In genomic region chr2:238288650-238289573, GRCh38 we compare ENCODE assay signal across 8 cellular contexts. TPM values are rescaled to one million over a fixed set of nuclear protein-coding genes. Genes with fewer than 3 reads are reported as not detected.
DNase-seq lines count a peak whose midpoint lies in the region; ATAC-seq and TF ChIP-seq lines count a peak whose summit lies in the region.

No MANE protein-coding gene starts in this region.

- H3K27ac Mint-ChIP-seq in GM23338 = peak overlapping the region; percentile 36; the same call in 1 of the 2 replicates
- H3K27ac Mint-ChIP-seq in activated T-helper 2 cell treated with anti-CD3 and anti-CD28 coated beads, Interferon-gamma antibody, Interleukin-2, Interleukin-4, amounts not matched to agents 10 μg/mL and 5 μg/mL and 100 μg/mL, durations not matched to agents 14 hours and 24 hours and 36 hours = peak overlapping the region; percentile 94
- peak overlapping the region; percentile 61 to 96 (median 92) for H3K27ac Mint-ChIP-seq in nephron
- peak overlapping the region; percentile 88 for H3K27ac Mint-ChIP-seq in stimulated activated naive CD8-positive, alpha-beta T cell treated with anti-CD3 and anti-CD28 coated beads, Interleukin-15, Interleukin-2, amounts not matched to agents 100 ng/mL and 50 ng/mL, for 24 hours

- H3K27ac ChIP-seq in GM23338 (ENCODE audit: low read depth) = 0 out of 2 replicates have a peak overlapping the region, but pooled peaks have one; percentile 9

- peaks cover 4% of the 10 kb centered on the region; the same call in 1 of the 2 replicates for H3F3A ChIP-seq in GM23338 (replicated peaks; ENCODE audit: low read depth)

- H3K4me2 ChIP-seq in GM23338 = peak overlapping the region; percentile 98

- H3K36me3 Mint-ChIP-seq in GM23338 (ENCODE audit: low read depth) = no peaks in the 10 kb centered on the region; the same call in 2 of the 3 replicates
- no peaks in the 10 kb centered on the region for H3K36me3 Mint-ChIP-seq in activated T-helper 2 cell treated with anti-CD3 and anti-CD28 coated beads, Interferon-gamma antibody, Interleukin-2, Interleukin-4, amounts not matched to agents 10 μg/mL and 5 μg/mL and 100 μg/mL, durations not matched to agents 14 hours and 24 hours and 36 hours (ENCODE audit: low read depth)
- H3K36me3 Mint-ChIP-seq in nephron (ENCODE audit: low read depth) = no peaks in the 10 kb centered on the region
- no peaks in the 10 kb centered on the region for H3K36me3 Mint-ChIP-seq in stimulated activated naive CD8-positive, alpha-beta T cell treated with anti-CD3 and anti-CD28 coated beads, Interleukin-15, Interleukin-2, amounts not matched to agents 100 ng/mL and 50 ng/mL, for 24 hours (ENCODE audit: low read depth)

- H3K4me3 Mint-ChIP-seq in GM23338 = peak overlapping the region; percentile 87
- H3K4me3 Mint-ChIP-seq in activated T-helper 2 cell treated with anti-CD3 and anti-CD28 coated beads, Interferon-gamma antibody, Interleukin-2, Interleukin-4, amounts not matched to agents 10 μg/mL and 5 μg/mL and 100 μg/mL, durations not matched to agents 14 hours and 24 hours and 36 hours (ENCODE audit: low read depth) = peak overlapping the region; percentile 90
- H3K4me3 Mint-ChIP-seq in nephron = peak overlapping the region; percentile 93 to 97 (median 94)
- H3K4me3 Mint-ChIP-seq in stimulated activated naive CD8-positive, alpha-beta T cell treated with anti-CD3 and anti-CD28 coated beads, Interleukin-15, Interleukin-2, amounts not matched to agents 100 ng/mL and 50 ng/mL, for 24 hours = peak overlapping the region; percentile 90

- H3K36me3 ChIP-seq in GM23338 (ENCODE audit: insufficient read depth) = no peaks in the 10 kb centered on the region

- H3K4me1 ChIP-seq in GM23338 (ENCODE audit: insufficient read depth) = peaks cover 26% of the 10 kb centered on the region

- peaks cover 15% of the 10 kb centered on the region for H3K79me2 ChIP-seq in GM23338 (replicated peaks; ENCODE audit: insufficient read depth)

- DNase-seq in EL (peak; percentile 98), GM23338 (ENCODE audit: low spot score) (peak; percentile 99), LHCN-M2 (ENCODE audit: low read depth) (peak; percentile 98), RPMI7951 (ENCODE audit: low read depth) (peak; percentile 99), fibroblast of pulmonary artery (ENCODE audit: low read depth) (peak; percentile 99)
- peak; percentile 98 for DNase-seq in activated T-helper 2 cell treated with anti-CD3 and anti-CD28 coated beads, Interferon-gamma antibody, Interleukin-2, Interleukin-4, amounts not matched to agents 10 μg/mL and 5 μg/mL and 100 μg/mL, durations not matched to agents 14 hours and 24 hours and 36 hours (ENCODE audit: low spot score)

- H4K20me1 ChIP-seq in GM23338 (replicated peaks; ENCODE audit: insufficient read depth) = peaks cover 15% of the 10 kb centered on the region; the same call in 1 of the 2 replicates

- TF ChIP-seq CTCF in GM23338 (conservative IDR thresholded peaks at IDR 0.05; ENCODE audit: low read depth in 2 of 2) (peak; percentile 27 to 41; a peak in 3 of 4 replicates), fibroblast of pulmonary artery (IDR thresholded peaks at IDR 0.05; ENCODE audit: low read length, missing control alignments) (peak; percentile 3), nephron (IDR thresholded peaks at IDR 0.05; ENCODE audit: unreplicated experiment in 3 of 3) (peak; percentile 35 to 42 (median 36))

- H3K9me3 Mint-ChIP-seq in GM23338 (no peaks in the 10 kb centered on the region), nephron (no peaks in the 10 kb centered on the region)
- no peaks in the 10 kb centered on the region for H3K9me3 Mint-ChIP-seq in activated T-helper 2 cell treated with anti-CD3 and anti-CD28 coated beads, Interferon-gamma antibody, Interleukin-2, Interleukin-4, amounts not matched to agents 10 μg/mL and 5 μg/mL and 100 μg/mL, durations not matched to agents 14 hours and 24 hours and 36 hours
- no peaks in the 10 kb centered on the region for H3K9me3 Mint-ChIP-seq in stimulated activated naive CD8-positive, alpha-beta T cell treated with anti-CD3 and anti-CD28 coated beads, Interleukin-15, Interleukin-2, amounts not matched to agents 100 ng/mL and 50 ng/mL, for 24 hours

- intact Hi-C loops in activated T-helper 2 cell treated with anti-CD3 and anti-CD28 coated beads, Interferon-gamma antibody, Interleukin-2, Interleukin-4, amounts not matched to agents 10 μg/mL and 5 μg/mL and 100 μg/mL, durations not matched to agents 14 hours and 24 hours and 36 hours (cut with micrococcal nuclease) = loop anchor here (1.0 to 10.0 kb wide), 5 partner anchors 31 to 324 kb away; partner anchors contain the start of genes ASB1, HES6, SCLY and TRAF3IP1

- H2AFZ ChIP-seq in GM23338 = peak overlapping the region; percentile 99

- peak; percentile 87 for ATAC-seq in GM23338

- peaks cover 20% of the 10 kb centered on the region for H3K27me3 Mint-ChIP-seq in GM23338 (ENCODE audit: insufficient read depth, low read depth, poor library complexity)
- no peaks in the 10 kb centered on the region for H3K27me3 Mint-ChIP-seq in activated T-helper 2 cell treated with anti-CD3 and anti-CD28 coated beads, Interferon-gamma antibody, Interleukin-2, Interleukin-4, amounts not matched to agents 10 μg/mL and 5 μg/mL and 100 μg/mL, durations not matched to agents 14 hours and 24 hours and 36 hours (ENCODE audit: low read depth)
- no peaks in the 10 kb centered on the region for H3K27me3 Mint-ChIP-seq in nephron (ENCODE audit: low read depth)
- no peaks in the 10 kb centered on the region for H3K27me3 Mint-ChIP-seq in stimulated activated naive CD8-positive, alpha-beta T cell treated with anti-CD3 and anti-CD28 coated beads, Interleukin-15, Interleukin-2, amounts not matched to agents 100 ng/mL and 50 ng/mL, for 24 hours

- H3K27me3 ChIP-seq in GM23338 (ENCODE audit: insufficient read depth) = peaks cover 6% of the 10 kb centered on the region; the same call in 1 of the 2 replicates

- peaks cover 40% of the 10 kb centered on the region for H3K4me1 Mint-ChIP-seq in GM23338
- H3K4me1 Mint-ChIP-seq in activated T-helper 2 cell treated with anti-CD3 and anti-CD28 coated beads, Interferon-gamma antibody, Interleukin-2, Interleukin-4, amounts not matched to agents 10 μg/mL and 5 μg/mL and 100 μg/mL, durations not matched to agents 14 hours and 24 hours and 36 hours (ENCODE audit: low read depth) = peaks cover 31% of the 10 kb centered on the region
- H3K4me1 Mint-ChIP-seq in nephron = peaks cover 48% of the 10 kb centered on the region
- H3K4me1 Mint-ChIP-seq in stimulated activated naive CD8-positive, alpha-beta T cell treated with anti-CD3 and anti-CD28 coated beads, Interleukin-15, Interleukin-2, amounts not matched to agents 100 ng/mL and 50 ng/mL, for 24 hours (ENCODE audit: low read depth) = peaks cover 41% of the 10 kb centered on the region

- H3K4me3 ChIP-seq in GM23338 (peak overlapping the region; percentile 78), fibroblast of pulmonary artery (replicated peaks; ENCODE audit: low read depth, low read length) (peak overlapping the region; percentile 72)

- H3K9me2 ChIP-seq in GM23338 (ENCODE audit: insufficient read depth) = no peaks in the 10 kb centered on the region

TF ChIP-seq in GM23338, 12 proteins besides CTCF, POLR2A, EP300 and RAD21:
- TF ChIP-seq ETS1 (IDR thresholded peaks at IDR 0.05) (peak; percentile 51), CREB1 (CRISPR knock-in tag; IDR thresholded peaks at IDR 0.05; ENCODE audit: low read depth) (peak; percentile 87), POLR2AphosphoS5 (IDR thresholded peaks at IDR 0.05; ENCODE audit: low read depth) (0 out of 2 replicates have a peak, but pooled peaks have one; percentile 17), EZH2 (IDR thresholded peaks at IDR 0.05; ENCODE audit: low read depth, unreplicated experiment) (no peak), ZNF331 (CRISPR knock-in tag; IDR thresholded peaks at IDR 0.05; ENCODE audit: low read depth) (no peak)

RNA-seq across cellular contexts. Expression of gene PER2, which starts 0.5 kb away (rescaled TPM):
- total RNA-seq in GM23338 (2014; rRNA removed; shearing (Covaris generic)) = 4.6 TPM in 2 replicates
- polyA plus RNA-seq in GM23338 (2016; fragmentation: Nextera tagmentation; extraction: Ambion mirVana) = 2.2 and 2.3 TPM in 2 replicates
- total RNA-seq in LHCN-M2 (2014; rRNA removed) = 3.4 and 3.9 TPM in 2 replicates
- polyA plus RNA-seq in LHCN-M2 (2012) = 0.83 TPM
- total RNA-seq in RPMI7951 (2014; rRNA removed; shearing (Covaris generic)) = 4.0 and 4.2 TPM in 2 replicates
- total RNA-seq in activated T-helper 2 cell treated with anti-CD3 and anti-CD28 coated beads, Interferon-gamma antibody, Interleukin-2, Interleukin-4, amounts not matched to agents 10 μg/mL and 5 μg/mL and 100 μg/mL, durations not matched to agents 14 hours and 24 hours and 36 hours = 19.1 and 19.3 TPM in 2 replicates

RNA-seq across cellular contexts. Expression of gene TRAF3IP1, which starts 31.4 kb away (rescaled TPM):
- total RNA-seq in GM23338 (2014; rRNA removed; shearing (Covaris generic)) = 12.2 and 12.5 TPM in 2 replicates
- polyA plus RNA-seq in GM23338 (2016; fragmentation: Nextera tagmentation; extraction: Ambion mirVana) = 20.0 and 20.7 TPM in 2 replicates
- total RNA-seq in LHCN-M2 (2014; rRNA removed) = 8.3 and 8.5 TPM in 2 replicates
- polyA plus RNA-seq in LHCN-M2 (2012) = 10.5 TPM
- 5.6 and 7.1 TPM in 2 replicates for total RNA-seq in RPMI7951 (2014; rRNA removed; shearing (Covaris generic))
- 13.9 and 14.4 TPM in 2 replicates for total RNA-seq in activated T-helper 2 cell treated with anti-CD3 and anti-CD28 coated beads, Interferon-gamma antibody, Interleukin-2, Interleukin-4, amounts not matched to agents 10 μg/mL and 5 μg/mL and 100 μg/mL, durations not matched to agents 14 hours and 24 hours and 36 hours

RNA-seq across cellular contexts. Expression of gene HES6, which starts 49.1 kb away (rescaled TPM):
- 76.3 and 85.5 TPM in 2 replicates for total RNA-seq in GM23338 (2014; rRNA removed; shearing (Covaris generic))
- polyA plus RNA-seq in GM23338 (2016; fragmentation: Nextera tagmentation; extraction: Ambion mirVana) = 38.8 and 42.7 TPM in 2 replicates
- total RNA-seq in LHCN-M2 (2014; rRNA removed) = 13.1 and 21.9 TPM in 2 replicates
- polyA plus RNA-seq in LHCN-M2 (2012) = 15.6 TPM
- total RNA-seq in RPMI7951 (2014; rRNA removed; shearing (Covaris generic)) = 8.3 and 22.7 TPM in 2 replicates
- 10.2 and 10.8 TPM in 2 replicates for total RNA-seq in activated T-helper 2 cell treated with anti-CD3 and anti-CD28 coated beads, Interferon-gamma antibody, Interleukin-2, Interleukin-4, amounts not matched to agents 10 μg/mL and 5 μg/mL and 100 μg/mL, durations not matched to agents 14 hours and 24 hours and 36 hours

Comparison
In these comparisons a context has a peak if more than half of its experiments do, and no peak if none do; other contexts are left out.
1. Peak in every context shown above with its lines: DNase-seq, ATAC-seq, H3K4me3 ChIP-seq and H3K27ac ChIP-seq.
2. H3K27ac Mint-ChIP-seq: peak in every context shown above with its lines; median percentile 94 in activated T-helper 2 cell treated with anti-CD3 and anti-CD28 coated beads, Interferon-gamma antibody, Interleukin-2, Interleukin-4, amounts not matched to agents 10 μg/mL and 5 μg/mL and 100 μg/mL, durations not matched to agents 14 hours and 24 hours and 36 hours; 92 in nephron; 88 in stimulated activated naive CD8-positive, alpha-beta T cell treated with anti-CD3 and anti-CD28 coated beads, Interleukin-15, Interleukin-2, amounts not matched to agents 100 ng/mL and 50 ng/mL, for 24 hours; 36 in GM23338.